In the genomic region with DNA sequence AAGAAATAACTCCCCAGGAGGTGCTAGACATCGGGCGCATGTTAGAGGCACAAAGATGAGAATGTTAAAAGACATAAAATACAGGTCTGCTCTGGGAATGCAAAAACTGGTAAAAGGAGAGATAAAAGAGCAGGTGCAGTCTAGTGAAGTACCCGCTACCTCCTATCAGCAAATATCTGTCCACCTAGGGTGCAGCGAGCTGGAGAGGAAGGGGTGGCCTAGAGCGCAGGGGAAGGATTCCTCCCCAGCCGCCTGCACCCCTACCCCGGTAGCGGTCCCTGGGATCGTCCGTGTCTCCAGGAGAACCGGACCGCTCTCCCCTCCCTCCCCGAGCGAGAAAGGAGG, we compare ENCODE assay signal across 10 cellular contexts. TPM values are rescaled to one million over a fixed set of nuclear protein-coding genes. Genes with fewer than 3 reads are reported as not detected.
A peak's percentile ranks its signal among the peaks of the same experiment; 100 is the strongest.
DNase-seq lines count a peak whose midpoint lies in the region; ATAC-seq and TF ChIP-seq lines count a peak whose summit lies in the region.
"Had no signal": no experiment of that assay in that cellular context is flagged by ENCODE, and none has a peak within 500 bp of the region (broad histone marks: within the 10 kb centered on the region; RNA-seq: fewer than 3 reads in every experiment).

No MANE protein-coding gene starts in this region.

- POLR2A ChIA-PET in activated CD8-positive, alpha-beta T cell treated with anti-CD3 and anti-CD28 coated beads, Interleukin-2, amount 10 ng/mL, durations not matched to agents 7 days and 5 days (lab: Charles Lee) = no interaction called here

- peak; percentile 44 for ATAC-seq in activated CD8-positive, alpha-beta T cell treated with anti-CD3 and anti-CD28 coated beads, Interleukin-2, amount 10 ng/mL, durations not matched to agents 7 days and 5 days
- ATAC-seq in stimulated activated memory B cell treated with anti-CD40 and anti-IgM and Interleukin-4, amounts not matched to agents 10 μg/mL and 1 μg/mL and 100 μg/mL, for 72 hours = no peak

- peaks cover 31% of the 10 kb centered on the region for H3K27me3 Mint-ChIP-seq in activated CD8-positive, alpha-beta T cell treated with anti-CD3 and anti-CD28 coated beads, Interleukin-2, amount 10 ng/mL, durations not matched to agents 7 days and 5 days (ENCODE audit: low read depth)
- H3K27me3 Mint-ChIP-seq in stimulated activated memory B cell treated with anti-CD40 and anti-IgM and Interleukin-4, amounts not matched to agents 10 μg/mL and 1 μg/mL and 100 μg/mL, for 72 hours = peaks cover 59% of the 10 kb centered on the region

- peak overlapping the region; percentile 43 to 48 for H3K4me3 ChIP-seq in foreskin fibroblast (ENCODE audit: low read depth in 1 of 2, low read length in 2 of 2)

- DNase-seq in NCI-H2029 (lab: John Stamatoyannopoulos, UW) (peak; percentile 32), NCI-H2029 treated with DMSO at 0.1 percent for 48 hours (lab: John Stamatoyannopoulos, UW) (no peak), foreskin fibroblast (peak in 1 of 2 donors; percentile 6), GM13977 (ENCODE audit: low spot score) (no peak), SW480 (ENCODE audit: low spot score) (no peak)
- no peak for DNase-seq in activated CD8-positive, alpha-beta T cell treated with anti-CD3 and anti-CD28 coated beads, Interleukin-2, amount 10 ng/mL, durations not matched to agents 7 days and 5 days
- DNase-seq in stimulated activated CD4-positive, alpha-beta T cell treated with anti-CD3 and anti-CD28 coated beads, Interleukin-4, amount 100 ng/mL, for 24 hours = no peak

- CTCF ChIA-PET in activated CD8-positive, alpha-beta T cell treated with anti-CD3 and anti-CD28 coated beads, Interleukin-2, amount 10 ng/mL, durations not matched to agents 7 days and 5 days (lab: Charles Lee) = no interaction called here

- H3K4me3 Mint-ChIP-seq in activated CD8-positive, alpha-beta T cell treated with anti-CD3 and anti-CD28 coated beads, Interleukin-2, amount 10 ng/mL, durations not matched to agents 7 days and 5 days = peak overlapping the region; percentile 63
- peak overlapping the region; percentile 57 for H3K4me3 Mint-ChIP-seq in stimulated activated memory B cell treated with anti-CD40 and anti-IgM and Interleukin-4, amounts not matched to agents 10 μg/mL and 1 μg/mL and 100 μg/mL, for 72 hours

- peaks cover 23% of the 10 kb centered on the region for H3K9me3 Mint-ChIP-seq in activated CD8-positive, alpha-beta T cell treated with anti-CD3 and anti-CD28 coated beads, Interleukin-2, amount 10 ng/mL, durations not matched to agents 7 days and 5 days (ENCODE audit: insufficient read depth)
- H3K9me3 Mint-ChIP-seq in stimulated activated memory B cell treated with anti-CD40 and anti-IgM and Interleukin-4, amounts not matched to agents 10 μg/mL and 1 μg/mL and 100 μg/mL, for 72 hours = peaks cover 8% of the 10 kb centered on the region

- no peak overlapping the region for H3K27ac Mint-ChIP-seq in activated CD8-positive, alpha-beta T cell treated with anti-CD3 and anti-CD28 coated beads, Interleukin-2, amount 10 ng/mL, durations not matched to agents 7 days and 5 days
- H3K27ac Mint-ChIP-seq in stimulated activated memory B cell treated with anti-CD40 and anti-IgM and Interleukin-4, amounts not matched to agents 10 μg/mL and 1 μg/mL and 100 μg/mL, for 72 hours = no peak overlapping the region

- in situ Hi-C loops in GM13977 (cut with MboI; ENCODE audit: low pct_unique_long_range_greater_than_20kb, low sequenced_read_pairs, unreplicated experiment) = no loop called here

- H3K4me1 Mint-ChIP-seq in activated CD8-positive, alpha-beta T cell treated with anti-CD3 and anti-CD28 coated beads, Interleukin-2, amount 10 ng/mL, durations not matched to agents 7 days and 5 days (ENCODE audit: low read depth) = peaks cover 14% of the 10 kb centered on the region
- H3K4me1 Mint-ChIP-seq in stimulated activated memory B cell treated with anti-CD40 and anti-IgM and Interleukin-4, amounts not matched to agents 10 μg/mL and 1 μg/mL and 100 μg/mL, for 72 hours = no peaks in the 10 kb centered on the region

- H3K36me3 Mint-ChIP-seq in activated CD8-positive, alpha-beta T cell treated with anti-CD3 and anti-CD28 coated beads, Interleukin-2, amount 10 ng/mL, durations not matched to agents 7 days and 5 days (ENCODE audit: low read depth) = peaks cover 15% of the 10 kb centered on the region
- H3K36me3 Mint-ChIP-seq in stimulated activated memory B cell treated with anti-CD40 and anti-IgM and Interleukin-4, amounts not matched to agents 10 μg/mL and 1 μg/mL and 100 μg/mL, for 72 hours = peaks cover 7% of the 10 kb centered on the region

- TF ChIP-seq CTCF in foreskin fibroblast (IDR thresholded peaks at IDR 0.05; ENCODE audit: low read depth, low read length) = no peak
- TF ChIP-seq CTCF in GM13977 (IDR thresholded peaks at IDR 0.05; ENCODE audit: extremely low read depth, insufficient read depth, missing control alignments) = no peak

RNA-seq across cellular contexts. Expression of a gene that starts 0.2 kb away (rescaled TPM):
- total RNA-seq in activated CD8-positive, alpha-beta T cell treated with anti-CD3 and anti-CD28 coated beads, Interleukin-2, amount 10 ng/mL, durations not matched to agents 7 days and 5 days = 1 to 10 TPM; 1.2 to 1.7 TPM
- total RNA-seq: A172, SK-MEL-5 had no signal

RNA-seq across cellular contexts. Expression of a gene that starts 30.0 kb away (rescaled TPM):
- total RNA-seq in activated CD8-positive, alpha-beta T cell treated with anti-CD3 and anti-CD28 coated beads, Interleukin-2, amount 10 ng/mL, durations not matched to agents 7 days and 5 days = not detected
- total RNA-seq: A172, SK-MEL-5 had no signal
